In genomic region chr14:55233591-55233990, GRCh38 we compare ENCODE assay signal across 27 cellular contexts.
"Had no signal": no experiment of that assay in that cellular context is flagged by ENCODE, and none has a peak within 500 bp of the region (broad histone marks: within the 10 kb centered on the region; RNA-seq: fewer than 3 reads in every experiment).

No MANE protein-coding gene starts in this region.

- H3K4me3 ChIP-seq: stomach, suprapubic skin, testis, thoracic aorta, thyroid gland, tibial artery, tibial nerve, transverse colon, upper lobe of left lung, upper lobe of right lung, uterus, vagina had no signal

- H3K27me3 ChIP-seq: stomach, suprapubic skin, testis, thyroid gland, tibial artery, tibial nerve, transverse colon, upper lobe of left lung, upper lobe of right lung, uterus, vagina had no signal

- DNase-seq: stimulated activated CD4-positive, alpha-beta T cell treated with anti-CD3 and anti-CD28 coated beads, Interleukin-2, amount 100 ng/mL, for 48 hours; stimulated activated CD4-positive, alpha-beta T cell treated with anti-CD3 and anti-CD28 coated beads, Interleukin-4, amount 100 ng/mL, for 1 hour; stimulated activated CD4-positive, alpha-beta T cell treated with anti-CD3 and anti-CD28 coated beads, Interleukin-4, amount 100 ng/mL, for 24 hours; stimulated activated CD4-positive, alpha-beta T cell treated with anti-CD3 and anti-CD28 coated beads, Interleukin-4, amount 100 ng/mL, for 4 hours; stimulated activated CD8-positive, alpha-beta memory T cell treated with anti-CD3 and anti-CD28 coated beads, Interleukin-4, amount 100 ng/mL, for 48 hours; stimulated activated naive B cell treated with anti-CD40 and anti-IgM and Interleukin-4, amounts not matched to agents 10 μg/mL and 1 μg/mL and 100 μg/mL, for 72 hours; stimulated activated naive CD4-positive, alpha-beta T cell; stimulated activated naive CD4-positive, alpha-beta T cell treated with Interleukin-2 at 50 U/mL for 16 hours; stimulated activated naive CD8-positive, alpha-beta T cell treated with anti-CD3 and anti-CD28 coated beads, Interleukin-15, amount 100 ng/mL, for 72 hours; stimulated activated naive CD8-positive, alpha-beta T cell treated with anti-CD3 and anti-CD28 coated beads, Interleukin-15, Interleukin-2, amounts not matched to agents 100 U/mL and 50 U/mL, for 24 hours; stomach; substantia nigra; testis; thyroid gland; tibial artery; transverse colon; trophoblast cell; upper lobe of left lung; upper lobe of right lung; uterus had no signal

- ATAC-seq: stimulated activated effector memory CD8-positive, alpha-beta T cell treated with anti-CD3 and anti-CD28 coated beads, Interleukin-12 subunit alpha, Interleukin-12 subunit beta, amount 100 ng/mL, for 72 hours; stimulated activated memory B cell treated with anti-CD40 and anti-IgM and Interleukin-4, amounts not matched to agents 10 μg/mL and 1 μg/mL and 100 μg/mL, for 72 hours; stimulated activated naive B cell treated with anti-CD40 and anti-IgM and Interleukin-4, amounts not matched to agents 10 μg/mL and 1 μg/mL and 100 μg/mL, for 72 hours; stimulated activated naive CD8-positive, alpha-beta T cell treated with anti-CD3 and anti-CD28 coated beads, Interleukin-15, amount 100 ng/mL, for 72 hours; stimulated activated naive CD8-positive, alpha-beta T cell treated with anti-CD3 and anti-CD28 coated beads, Interleukin-15, Interleukin-2, amounts not matched to agents 100 U/mL and 50 U/mL, for 24 hours; upper lobe of right lung had no signal

- H3K36me3 ChIP-seq: stomach, suprapubic skin, thoracic aorta, thyroid gland, tibial artery, tibial nerve, transverse colon, upper lobe of left lung, upper lobe of right lung, uterus, vagina had no signal

- FAIRE-seq: urothelium cell line had no signal

- H3K27ac ChIP-seq: stomach, suprapubic skin, testis, thoracic aorta, thyroid gland, tibial artery, tibial nerve, transverse colon, upper lobe of left lung, upper lobe of right lung, uterus, vagina had no signal

- H3K4me1 ChIP-seq: stomach, suprapubic skin, testis, tibial artery, tibial nerve, transverse colon, upper lobe of left lung, upper lobe of right lung, uterus, vagina had no signal

- H3K9me3 ChIP-seq: stomach, suprapubic skin, testis, thoracic aorta, thyroid gland, tibial artery, tibial nerve, transverse colon, upper lobe of left lung, upper lobe of right lung, uterus, vagina had no signal
